Comparison of ENCODE assay signal across 1 cellular context in genomic region chr11:57712256-57713150, GRCh38.
TF ChIP-seq lines count a peak whose summit lies in the region.

A gene with protein sequence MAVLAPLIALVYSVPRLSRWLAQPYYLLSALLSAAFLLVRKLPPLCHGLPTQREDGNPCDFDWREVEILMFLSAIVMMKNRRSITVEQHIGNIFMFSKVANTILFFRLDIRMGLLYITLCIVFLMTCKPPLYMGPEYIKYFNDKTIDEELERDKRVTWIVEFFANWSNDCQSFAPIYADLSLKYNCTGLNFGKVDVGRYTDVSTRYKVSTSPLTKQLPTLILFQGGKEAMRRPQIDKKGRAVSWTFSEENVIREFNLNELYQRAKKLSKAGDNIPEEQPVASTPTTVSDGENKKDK (plus strand): TSS chr11:57712593. CDS start chr11:57712619, 26 bp downstream.

TF ChIP-seq in K562, 482 proteins besides CTCF, POLR2A, EP300 and RAD21 (continued from another document and continues in another):
- TF ChIP-seq FOXO4 (CRISPR knock-in tag; IDR thresholded peaks at IDR 0.05), result no peak
- TF ChIP-seq CEBPG (CRISPR knock-in tag; IDR thresholded peaks at IDR 0.05), result no peak
- no peak for TF ChIP-seq CEBPG (tag; conservative IDR thresholded peaks at IDR 0.05 in 1 of 2, IDR thresholded peaks at IDR 0.05 in 1 of 2)
- no peak for TF ChIP-seq ZNF830 (CRISPR knock-in tag; IDR thresholded peaks at IDR 0.05)
- peak; percentile 62; the same call in 1 of the 2 replicates for TF ChIP-seq HBP1 (CRISPR knock-in tag; IDR thresholded peaks at IDR 0.05)
- TF ChIP-seq HDAC8 (tag; IDR thresholded peaks at IDR 0.05), result no peak
- TF ChIP-seq, protein P1, sequence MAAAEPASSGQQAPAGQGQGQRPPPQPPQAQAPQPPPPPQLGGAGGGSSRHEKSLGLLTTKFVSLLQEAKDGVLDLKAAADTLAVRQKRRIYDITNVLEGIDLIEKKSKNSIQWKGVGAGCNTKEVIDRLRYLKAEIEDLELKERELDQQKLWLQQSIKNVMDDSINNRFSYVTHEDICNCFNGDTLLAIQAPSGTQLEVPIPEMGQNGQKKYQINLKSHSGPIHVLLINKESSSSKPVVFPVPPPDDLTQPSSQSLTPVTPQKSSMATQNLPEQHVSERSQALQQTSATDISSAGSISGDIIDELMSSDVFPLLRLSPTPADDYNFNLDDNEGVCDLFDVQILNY (CRISPR knock-in tag; IDR thresholded peaks at IDR 0.05), result peak; percentile 90; the same call in 1 of the 2 replicates
- TF ChIP-seq XRCC5 (IDR thresholded peaks at IDR 0.05; ENCODE audit: low read depth, low read length), result no peak
- no peak for TF ChIP-seq KAT8 (IDR thresholded peaks at IDR 0.05; ENCODE audit: low read depth)
- TF ChIP-seq, protein P2, sequence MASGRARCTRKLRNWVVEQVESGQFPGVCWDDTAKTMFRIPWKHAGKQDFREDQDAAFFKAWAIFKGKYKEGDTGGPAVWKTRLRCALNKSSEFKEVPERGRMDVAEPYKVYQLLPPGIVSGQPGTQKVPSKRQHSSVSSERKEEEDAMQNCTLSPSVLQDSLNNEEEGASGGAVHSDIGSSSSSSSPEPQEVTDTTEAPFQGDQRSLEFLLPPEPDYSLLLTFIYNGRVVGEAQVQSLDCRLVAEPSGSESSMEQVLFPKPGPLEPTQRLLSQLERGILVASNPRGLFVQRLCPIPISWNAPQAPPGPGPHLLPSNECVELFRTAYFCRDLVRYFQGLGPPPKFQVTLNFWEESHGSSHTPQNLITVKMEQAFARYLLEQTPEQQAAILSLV (tag; IDR thresholded peaks at IDR 0.05), result no peak
- TF ChIP-seq ZNF174 (CRISPR knock-in tag; IDR thresholded peaks at IDR 0.05), result no peak
- no peak for TF ChIP-seq ZNF764 (CRISPR knock-in tag; IDR thresholded peaks at IDR 0.05; ENCODE audit: low read depth)
- no peak for TF ChIP-seq FUS (optimal IDR thresholded peaks at IDR 0.05; ENCODE audit: low read depth, low read length)
- TF ChIP-seq TAF1 (IDR thresholded peaks at IDR 0.05; ENCODE audit: control insufficient read depth, extremely low read depth, insufficient read depth, low read length, severe bottlenecking), result peak; percentile 89
- TF ChIP-seq PHB (CRISPR knock-in tag; IDR thresholded peaks at IDR 0.05), result no peak
- TF ChIP-seq ZNF785 (CRISPR knock-in tag; IDR thresholded peaks at IDR 0.05), result no peak
- no peak for TF ChIP-seq L3MBTL2 (IDR thresholded peaks at IDR 0.05)
- TF ChIP-seq TAF7 (tag; IDR thresholded peaks at IDR 0.05), result peak; percentile 84
- TF ChIP-seq, protein P3, sequence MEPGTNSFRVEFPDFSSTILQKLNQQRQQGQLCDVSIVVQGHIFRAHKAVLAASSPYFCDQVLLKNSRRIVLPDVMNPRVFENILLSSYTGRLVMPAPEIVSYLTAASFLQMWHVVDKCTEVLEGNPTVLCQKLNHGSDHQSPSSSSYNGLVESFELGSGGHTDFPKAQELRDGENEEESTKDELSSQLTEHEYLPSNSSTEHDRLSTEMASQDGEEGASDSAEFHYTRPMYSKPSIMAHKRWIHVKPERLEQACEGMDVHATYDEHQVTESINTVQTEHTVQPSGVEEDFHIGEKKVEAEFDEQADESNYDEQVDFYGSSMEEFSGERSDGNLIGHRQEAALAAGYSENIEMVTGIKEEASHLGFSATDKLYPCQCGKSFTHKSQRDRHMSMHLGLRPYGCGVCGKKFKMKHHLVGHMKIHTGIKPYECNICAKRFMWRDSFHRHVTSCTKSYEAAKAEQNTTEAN (CRISPR knock-in tag; IDR thresholded peaks at IDR 0.05), result no peak
- TF ChIP-seq MGA (IDR thresholded peaks at IDR 0.05), result no peak
- no peak for TF ChIP-seq YBX1 (IDR thresholded peaks at IDR 0.05)
- TF ChIP-seq NEUROD1 (IDR thresholded peaks at IDR 0.05; ENCODE audit: borderline replicate concordance, low read depth, low read length, partially characterized antibody), result peak; percentile 64
- TF ChIP-seq SMAD3 (CRISPR knock-in tag; conservative IDR thresholded peaks at IDR 0.05), result 0 out of 2 replicates have a peak, but pooled peaks have one; percentile 6
- no peak for TF ChIP-seq SIX5 (IDR thresholded peaks at IDR 0.05; ENCODE audit: borderline replicate concordance in 1 of 2, insufficient read depth in 1 of 2, low read depth in 1 of 2, low read length in 2 of 2)
- TF ChIP-seq, protein P4, sequence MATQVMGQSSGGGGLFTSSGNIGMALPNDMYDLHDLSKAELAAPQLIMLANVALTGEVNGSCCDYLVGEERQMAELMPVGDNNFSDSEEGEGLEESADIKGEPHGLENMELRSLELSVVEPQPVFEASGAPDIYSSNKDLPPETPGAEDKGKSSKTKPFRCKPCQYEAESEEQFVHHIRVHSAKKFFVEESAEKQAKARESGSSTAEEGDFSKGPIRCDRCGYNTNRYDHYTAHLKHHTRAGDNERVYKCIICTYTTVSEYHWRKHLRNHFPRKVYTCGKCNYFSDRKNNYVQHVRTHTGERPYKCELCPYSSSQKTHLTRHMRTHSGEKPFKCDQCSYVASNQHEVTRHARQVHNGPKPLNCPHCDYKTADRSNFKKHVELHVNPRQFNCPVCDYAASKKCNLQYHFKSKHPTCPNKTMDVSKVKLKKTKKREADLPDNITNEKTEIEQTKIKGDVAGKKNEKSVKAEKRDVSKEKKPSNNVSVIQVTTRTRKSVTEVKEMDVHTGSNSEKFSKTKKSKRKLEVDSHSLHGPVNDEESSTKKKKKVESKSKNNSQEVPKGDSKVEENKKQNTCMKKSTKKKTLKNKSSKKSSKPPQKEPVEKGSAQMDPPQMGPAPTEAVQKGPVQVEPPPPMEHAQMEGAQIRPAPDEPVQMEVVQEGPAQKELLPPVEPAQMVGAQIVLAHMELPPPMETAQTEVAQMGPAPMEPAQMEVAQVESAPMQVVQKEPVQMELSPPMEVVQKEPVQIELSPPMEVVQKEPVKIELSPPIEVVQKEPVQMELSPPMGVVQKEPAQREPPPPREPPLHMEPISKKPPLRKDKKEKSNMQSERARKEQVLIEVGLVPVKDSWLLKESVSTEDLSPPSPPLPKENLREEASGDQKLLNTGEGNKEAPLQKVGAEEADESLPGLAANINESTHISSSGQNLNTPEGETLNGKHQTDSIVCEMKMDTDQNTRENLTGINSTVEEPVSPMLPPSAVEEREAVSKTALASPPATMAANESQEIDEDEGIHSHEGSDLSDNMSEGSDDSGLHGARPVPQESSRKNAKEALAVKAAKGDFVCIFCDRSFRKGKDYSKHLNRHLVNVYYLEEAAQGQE (CRISPR knock-in tag; IDR thresholded peaks at IDR 0.05; ENCODE audit: low read depth), result peak; percentile 46; the same call in 1 of the 2 replicates
- no peak for TF ChIP-seq ZNF134 (CRISPR knock-in tag; conservative IDR thresholded peaks at IDR 0.05)
- TF ChIP-seq PHF8 (IDR thresholded peaks at IDR 0.05; ENCODE audit: borderline replicate concordance, low read length), result peak; percentile 72; the same call in 1 of the 2 replicates
- no peak for TF ChIP-seq ZEB2 (IDR thresholded peaks at IDR 0.05)
- TF ChIP-seq DEAF1 (CRISPR knock-in tag; IDR thresholded peaks at IDR 0.05), result no peak
- 0 out of 4 replicates have a peak, but pooled peaks of 1 of the 2 experiments have one; percentile 38 for TF ChIP-seq NONO (IDR thresholded peaks at IDR 0.05; ENCODE audit: low read depth in 2 of 2, low read length in 1 of 2)
- peak; percentile 94 for TF ChIP-seq MBD2 (IDR thresholded peaks at IDR 0.05; ENCODE audit: borderline replicate concordance, low read depth)
- peak; percentile 86 for TF ChIP-seq MYC (IDR thresholded peaks at IDR 0.05; ENCODE audit: low read depth, low read length)
- peak; percentile 74; the same call in 1 of the 2 replicates for TF ChIP-seq MYC (CRISPR knock-in tag; IDR thresholded peaks at IDR 0.05; ENCODE audit: borderline replicate concordance, low read depth)
- TF ChIP-seq RAD51 (IDR thresholded peaks at IDR 0.05; ENCODE audit: borderline replicate concordance, low read depth), result no peak
- no peak for TF ChIP-seq POLR2AphosphoS2 (IDR thresholded peaks at IDR 0.05; ENCODE audit: low read length)
